In the genomic region with DNA sequence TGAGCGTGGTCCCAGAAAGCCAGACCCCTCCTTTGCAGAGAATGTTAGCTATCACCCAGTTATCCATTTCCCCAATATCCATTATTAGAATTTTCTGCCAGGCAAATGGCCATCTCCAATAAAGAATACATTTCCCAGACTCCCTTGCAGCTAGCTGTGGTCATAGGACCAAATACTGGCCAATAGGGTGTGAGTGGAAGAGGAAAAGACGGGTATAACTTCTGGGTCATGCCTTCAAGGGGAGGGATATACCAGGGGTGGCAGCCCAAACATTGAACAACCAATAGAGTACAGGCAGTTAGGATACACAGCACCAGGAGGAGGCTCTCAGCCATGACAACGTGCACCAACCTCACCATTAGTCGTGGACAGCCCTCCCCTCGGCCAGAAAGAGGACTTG, we compare ENCODE assay signal across 1 cellular context.
TF ChIP-seq lines count a peak whose summit lies in the region.

No MANE protein-coding gene starts in this region.

TF ChIP-seq in WTC11, 78 proteins besides CTCF, POLR2A, EP300 and RAD21 (continued from another document):
- TF ChIP-seq, protein P1, sequence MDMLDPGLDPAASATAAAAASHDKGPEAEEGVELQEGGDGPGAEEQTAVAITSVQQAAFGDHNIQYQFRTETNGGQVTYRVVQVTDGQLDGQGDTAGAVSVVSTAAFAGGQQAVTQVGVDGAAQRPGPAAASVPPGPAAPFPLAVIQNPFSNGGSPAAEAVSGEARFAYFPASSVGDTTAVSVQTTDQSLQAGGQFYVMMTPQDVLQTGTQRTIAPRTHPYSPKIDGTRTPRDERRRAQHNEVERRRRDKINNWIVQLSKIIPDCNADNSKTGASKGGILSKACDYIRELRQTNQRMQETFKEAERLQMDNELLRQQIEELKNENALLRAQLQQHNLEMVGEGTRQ (CRISPR knock-in tag; IDR thresholded peaks at IDR 0.05), result 0 out of 2 replicates have a peak, but pooled peaks have one; percentile 29
- TF ChIP-seq TCF7 (CRISPR knock-in tag; IDR thresholded peaks at IDR 0.05; ENCODE audit: low read depth) (no peak), SMAD3 (CRISPR knock-in tag; IDR thresholded peaks at IDR 0.05; ENCODE audit: borderline replicate concordance) (no peak), IRF2 (CRISPR knock-in tag; IDR thresholded peaks at IDR 0.05; ENCODE audit: borderline replicate concordance, low read depth) (no peak), NR1H2 (CRISPR knock-in tag; IDR thresholded peaks at IDR 0.05) (no peak), RELA (CRISPR knock-in tag; IDR thresholded peaks at IDR 0.05; ENCODE audit: borderline replicate concordance) (no peak)
- TF ChIP-seq, protein P2, sequence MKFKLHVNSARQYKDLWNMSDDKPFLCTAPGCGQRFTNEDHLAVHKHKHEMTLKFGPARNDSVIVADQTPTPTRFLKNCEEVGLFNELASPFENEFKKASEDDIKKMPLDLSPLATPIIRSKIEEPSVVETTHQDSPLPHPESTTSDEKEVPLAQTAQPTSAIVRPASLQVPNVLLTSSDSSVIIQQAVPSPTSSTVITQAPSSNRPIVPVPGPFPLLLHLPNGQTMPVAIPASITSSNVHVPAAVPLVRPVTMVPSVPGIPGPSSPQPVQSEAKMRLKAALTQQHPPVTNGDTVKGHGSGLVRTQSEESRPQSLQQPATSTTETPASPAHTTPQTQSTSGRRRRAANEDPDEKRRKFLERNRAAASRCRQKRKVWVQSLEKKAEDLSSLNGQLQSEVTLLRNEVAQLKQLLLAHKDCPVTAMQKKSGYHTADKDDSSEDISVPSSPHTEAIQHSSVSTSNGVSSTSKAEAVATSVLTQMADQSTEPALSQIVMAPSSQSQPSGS (CRISPR knock-in tag; IDR thresholded peaks at IDR 0.05; ENCODE audit: borderline replicate concordance, low read depth), result no peak
- TF ChIP-seq, protein P3, sequence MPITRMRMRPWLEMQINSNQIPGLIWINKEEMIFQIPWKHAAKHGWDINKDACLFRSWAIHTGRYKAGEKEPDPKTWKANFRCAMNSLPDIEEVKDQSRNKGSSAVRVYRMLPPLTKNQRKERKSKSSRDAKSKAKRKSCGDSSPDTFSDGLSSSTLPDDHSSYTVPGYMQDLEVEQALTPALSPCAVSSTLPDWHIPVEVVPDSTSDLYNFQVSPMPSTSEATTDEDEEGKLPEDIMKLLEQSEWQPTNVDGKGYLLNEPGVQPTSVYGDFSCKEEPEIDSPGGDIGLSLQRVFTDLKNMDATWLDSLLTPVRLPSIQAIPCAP (CRISPR knock-in tag; IDR thresholded peaks at IDR 0.05), result no peak
